Comparison of ENCODE assay signal across 8 cellular contexts in genomic region chr1:158177705-158178450, GRCh38. TPM values are rescaled to one million over a fixed set of nuclear protein-coding genes. Genes with fewer than 3 reads are reported as not detected.
DNase-seq lines count a peak whose midpoint lies in the region; FAIRE-seq and TF ChIP-seq lines count a peak whose summit lies in the region.

No MANE protein-coding gene starts in this region.

- POLR2A ChIA-PET in RWPE1 (lab: Yijun Ruan, JAX; ENCODE audit: low non-redundant PET), result no interaction called here

- FAIRE-seq in urothelium cell line (lab: Jason Lieb, UNC), result no peak

- intact Hi-C loops in colonic mucosa (cut with DNase I), result no loop called here

- DNase-seq in A172 (ENCODE audit: low spot score) (peak; percentile 85), H4 (ENCODE audit: low spot score) (peak; percentile 77), RWPE1 (ENCODE audit: low spot score) (peak; percentile 79), colonic mucosa (peak; percentile 99), kidney glomerular epithelial cell (lab: John Stamatoyannopoulos, UW) (peak; percentile 85), urothelium cell line (ENCODE audit: low spot score) (no peak), NCI-H1048 (lab: John Stamatoyannopoulos, UW) (no peak)

- H3K27me3 ChIP-seq in colonic mucosa, result no peaks in the 10 kb centered on the region

- CTCF ChIA-PET in RWPE1 (lab: Yijun Ruan, JAX), result interaction anchor here (0.8 to 1.2 kb wide), 3 partner anchors 26 to 64 kb away, joined by 3 read pairs; no protein-coding TSS in a partner anchor

- H3K4me3 ChIP-seq in colonic mucosa, result peak overlapping the region; percentile 40
- H3K4me3 ChIP-seq in skin epidermis, result peak overlapping the region; percentile 11 to 40 (median 24)

- H3K9me3 ChIP-seq in colonic mucosa, result no peaks in the 10 kb centered on the region

- H3K27ac ChIP-seq in RWPE1, result no peak overlapping the region; the same call in 1 of the 2 replicates
- peak overlapping the region; percentile 50 for H3K27ac ChIP-seq in colonic mucosa
- H3K27ac ChIP-seq in skin epidermis, result no peak overlapping the region

- H3K4me1 ChIP-seq in colonic mucosa, result no peaks in the 10 kb centered on the region

- peak overlapping the region in 1 of 2 donors; percentile 37 for H3K9ac ChIP-seq in colonic mucosa (ENCODE audit: low read depth in 2 of 2, low read length in 2 of 2)

- TF ChIP-seq CTCF in RWPE1 (conservative IDR thresholded peaks at IDR 0.05; ENCODE audit: low read depth), result no peak
- TF ChIP-seq CTCF in colonic mucosa (IDR thresholded peaks at IDR 0.05), result no peak

- H3K36me3 ChIP-seq in colonic mucosa, result no peaks in the 10 kb centered on the region

RNA-seq across cellular contexts. Expression of gene CD1D, which starts 2.8 kb away (rescaled TPM):
- total RNA-seq in A172 (2014; rRNA removed; shearing (Covaris generic)), result 1.6 and 4.4 TPM in 2 replicates
- 0.64 and 2.0 TPM in 2 replicates for total RNA-seq in H4 (2014; rRNA removed; shearing (Covaris generic))
- total RNA-seq in colonic mucosa, result 1 to 10 TPM; 4.6 to 7.9 TPM

Comparison
In these comparisons a context has a peak if more than half of its experiments do, and no peak if none do; other contexts are left out.
1. DNase-seq: peak in A172 (single experiment), H4 (single experiment), RWPE1 (single experiment), colonic mucosa (single experiment) and kidney glomerular epithelial cell (single experiment); none in urothelium cell line (single experiment) and NCI-H1048 (single experiment).